Comparison of ENCODE assay signal across 8 cellular contexts in the genomic region with DNA sequence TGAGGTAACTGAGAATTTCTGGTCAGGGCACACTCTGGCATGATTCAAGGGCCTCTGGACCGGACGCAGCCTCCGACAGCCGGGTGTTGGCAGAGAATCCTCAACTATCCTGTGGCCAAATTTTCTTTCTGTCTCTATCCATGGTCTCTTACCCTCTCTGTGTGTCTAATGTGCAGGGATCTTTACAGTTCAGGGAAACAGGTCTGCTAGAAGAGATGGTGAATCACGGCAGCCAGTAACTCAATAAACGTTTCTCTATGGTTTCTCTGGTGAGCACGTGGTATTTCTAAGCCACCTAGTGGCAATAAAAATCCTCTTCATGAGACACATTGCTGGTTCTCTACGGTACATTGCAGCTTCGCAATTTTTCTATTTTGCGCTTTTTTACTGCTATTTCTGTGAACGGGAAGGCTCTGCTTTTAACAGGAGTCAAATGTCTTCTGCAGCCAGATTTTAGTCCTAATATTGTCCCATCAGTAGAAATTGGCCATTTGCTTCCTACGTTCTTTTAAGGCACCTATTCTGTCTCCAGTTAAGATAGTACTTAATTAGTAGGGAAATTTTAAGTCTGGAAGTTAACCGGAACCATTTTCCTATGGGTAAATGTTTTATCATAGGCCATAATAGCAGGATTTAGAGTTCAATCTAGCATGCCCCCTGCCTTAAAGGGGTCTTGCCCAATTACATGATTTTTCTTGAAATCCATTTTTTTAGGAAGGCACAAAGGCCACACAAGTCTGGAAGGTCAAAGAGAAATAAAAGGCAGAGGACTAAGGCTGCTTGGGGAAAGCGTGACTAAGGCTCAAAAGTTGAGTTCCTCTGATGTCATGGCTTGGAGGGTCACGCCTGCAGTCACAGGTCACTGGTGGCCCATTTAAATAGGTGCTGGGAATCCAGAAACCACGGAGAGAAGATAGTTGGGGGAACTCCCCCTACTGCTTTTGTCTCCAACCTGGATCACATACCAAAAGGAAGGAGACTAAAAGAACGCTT. TPM values are rescaled to one million over a fixed set of nuclear protein-coding genes. Genes with fewer than 3 reads are reported as not detected.
DNase-seq lines count a peak whose midpoint lies in the region; ATAC-seq and TF ChIP-seq lines count a peak whose summit lies in the region.

No MANE protein-coding gene starts in this region.

- peak overlapping the region; percentile 36; the same call in 1 of the 2 replicates for H3K27ac Mint-ChIP-seq in HFFc6

- no peaks in the 10 kb centered on the region for H3K9me3 ChIP-seq in right lobe of liver

- H3K4me1 ChIP-seq in right lobe of liver: peaks cover 0 to 9% (median 0%) of the 10 kb centered on the region in 4 donors

- intact Hi-C loops in right lobe of liver (cut with DNase I): no loop called here

- DNase-seq in NCI-H1417 (lab: John Stamatoyannopoulos, UW) (peak; percentile 3 to 56 (median 7)), NCI-H1417 treated with DMSO at 0.1 percent for 48 hours (lab: John Stamatoyannopoulos, UW) (no peak), HFFc6 (peak; percentile 73), SK-N-DZ (ENCODE audit: low spot score) (peak; percentile 78), choroid plexus epithelial cell (ENCODE audit: low read depth) (peak; percentile 85), right lobe of liver (no peak), stromal cell of bone marrow (ENCODE audit: low read depth) (peak; percentile 66)

- H3K4me3 ChIP-seq in choroid plexus epithelial cell (ENCODE audit: low read depth, low read length): peak overlapping the region; percentile 22
- no peak overlapping the region for H3K4me3 ChIP-seq in right lobe of liver

- H3K4me1 Mint-ChIP-seq in HFFc6 (ENCODE audit: low read depth): peaks cover 15% of the 10 kb centered on the region

- no peaks in the 10 kb centered on the region for H3K36me3 Mint-ChIP-seq in HFFc6 (ENCODE audit: low read depth)

- H3K27me3 ChIP-seq in right lobe of liver: no peaks in the 10 kb centered on the region

- H3K27me3 Mint-ChIP-seq in HFFc6 (ENCODE audit: insufficient read depth): peaks cover 14% of the 10 kb centered on the region

- no peak for TF ChIP-seq POLR2A in right lobe of liver (IDR thresholded peaks at IDR 0.05)

- H3K36me3 ChIP-seq in right lobe of liver: no peaks in the 10 kb centered on the region

- TF ChIP-seq CTCF in HFFc6 (IDR thresholded peaks at IDR 0.05) (peak; percentile 85), choroid plexus epithelial cell (conservative IDR thresholded peaks at IDR 0.05; ENCODE audit: low read depth, low read length) (peak; percentile 69), right lobe of liver (IDR thresholded peaks at IDR 0.05) (peak; percentile 61 to 76 (median 64))

- peak overlapping the region; percentile 50 for H3K4me3 Mint-ChIP-seq in HFFc6

- peak; percentile 92 to 99 (median 96) for ATAC-seq in right lobe of liver
- ATAC-seq in HG02571 (IDR thresholded peaks at IDR 0.05; ENCODE audit: unreplicated experiment): no peak

- 33% methylated on average over 13 of the region's 17 CpGs for WGBS in right lobe of liver (ENCODE audit: insufficient coverage, low coverage, low lambda C conversion rate, missing lambda C conversion rate)

- no peaks in the 10 kb centered on the region; the same call in 1 of the 2 replicates for H3K9me3 Mint-ChIP-seq in HFFc6

- no peak overlapping the region for H3K27ac ChIP-seq in right lobe of liver

RNA-seq across cellular contexts. Expression of a gene that starts 31.5 kb away (rescaled TPM):
- total RNA-seq in HFFc6 (2021; fragmentation: NEBNext Ultra II Directional; extraction: Animal tissue kit (Norgen Biotek cat#: 25700)): 10 to 100 TPM in 3 of 6 experiments, 1 to 10 TPM in 3; 3.0 to 12.4 (median 10.3) TPM
- 171 and 173 TPM in 2 replicates for polyA plus RNA-seq in SK-N-DZ (2014; cell fraction: cytosol; rRNA removed)
- polyA plus RNA-seq in SK-N-DZ (2014; cell fraction: nucleus; rRNA removed): 105 TPM in 2 replicates
- 100 to 1,000 TPM in 5 of 6 experiments, 10 to 100 TPM in 1; 95.2 to 154 (median 128) TPM for total RNA-seq in right lobe of liver

RNA-seq across cellular contexts. Expression of a gene that starts 35.3 kb away (rescaled TPM):
- not detected for total RNA-seq in HFFc6 (2021; fragmentation: NEBNext Ultra II Directional; extraction: Animal tissue kit (Norgen Biotek cat#: 25700))
- polyA plus RNA-seq in SK-N-DZ (2014; cell fraction: cytosol; rRNA removed): not detected in 2 replicates
- polyA plus RNA-seq in SK-N-DZ (2014; cell fraction: nucleus; rRNA removed): not detected in 2 replicates
- total RNA-seq in right lobe of liver: 1 to 10 TPM in 1 of 6 experiments, under 1 TPM in 5; 0.40 to 1.2 (median 0.66) TPM

RNA-seq across cellular contexts. Expression of a gene that starts 47.5 kb away (rescaled TPM):
- total RNA-seq in HFFc6 (2021; fragmentation: NEBNext Ultra II Directional; extraction: Animal tissue kit (Norgen Biotek cat#: 25700)): under 1 TPM in 5 of 6 experiments, not detected in 1; 0.06 to 0.20 (median 0.12) TPM
- polyA plus RNA-seq in SK-N-DZ (2014; cell fraction: cytosol; rRNA removed): 1.1 and 1.8 TPM in 2 replicates
- 0.45 and 0.51 TPM in 2 replicates for polyA plus RNA-seq in SK-N-DZ (2014; cell fraction: nucleus; rRNA removed)
- total RNA-seq in right lobe of liver: 1 to 10 TPM in 4 of 6 experiments, under 1 TPM in 2; 0.60 to 3.3 (median 1.4) TPM

Comparison
In these comparisons a context has a peak if more than half of its experiments do, and no peak if none do; other contexts are left out.
1. DNase-seq: peak in NCI-H1417 (3 of 3), HFFc6 (single experiment), SK-N-DZ (single experiment), choroid plexus epithelial cell (single experiment) and stromal cell of bone marrow (single experiment); none in NCI-H1417 treated with DMSO at 0.1 percent for 48 hours (single experiment) and right lobe of liver (0 of 3).
2. RNA of a gene that starts 31.5 kb away (total RNA-seq): 95.2 to 154 TPM in right lobe of liver; 3.0 to 12.4 TPM in HFFc6; every median in the first group is over 4 times any median in the second.
3. Peak in every context shown above with its lines, with median percentiles within 50 percentile points of each other: CTCF ChIP-seq.